20 cellular contexts compared by ENCODE assay signal in the genomic region with DNA sequence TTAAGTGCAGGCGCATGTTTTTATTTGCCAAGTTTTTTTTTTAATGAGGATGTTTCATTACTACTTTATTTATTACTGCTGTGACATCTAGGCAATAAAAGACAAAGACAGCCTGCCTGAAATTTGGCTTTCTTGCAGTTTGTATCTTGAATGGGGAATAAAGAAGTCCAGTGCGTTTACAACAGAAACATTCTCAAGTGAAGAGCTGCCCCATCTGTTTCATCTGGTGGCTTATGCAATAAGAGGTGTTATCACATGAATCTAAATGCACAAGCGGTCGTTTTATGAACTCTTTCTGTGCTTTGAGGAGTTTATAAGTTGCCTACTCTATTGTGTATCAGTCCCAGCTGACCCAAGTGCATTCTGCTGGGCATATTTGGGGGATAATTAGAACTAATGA. TPM values are rescaled to one million over a fixed set of nuclear protein-coding genes. Genes with fewer than 3 reads are reported as not detected.
A peak's percentile ranks its signal among the peaks of the same experiment; 100 is the strongest.
DNase-seq lines count a peak whose midpoint lies in the region; ATAC-seq, FAIRE-seq and TF ChIP-seq lines count a peak whose summit lies in the region.
"Had no signal": no experiment of that assay in that cellular context is flagged by ENCODE, and none has a peak within 500 bp of the region (broad histone marks: within the 10 kb centered on the region; RNA-seq: fewer than 3 reads in every experiment).

No MANE protein-coding gene starts in this region.

- peak; percentile 96 for FAIRE-seq in endometrium (lab: Jason Lieb, UNC)
- FAIRE-seq: GM12892 had no signal

- DNase-seq in BE2C (peak; percentile 48), GM04504 (ENCODE audit: low read depth) (peak; percentile 25), NCI-H69 (lab: John Stamatoyannopoulos, UW) (peak; percentile 70), aorta (no peak), NK-92 (lab: John Stamatoyannopoulos, UW; ENCODE audit: unreplicated experiment) (no peak), LoVo (ENCODE audit: low spot score) (no peak), AG08396 (ENCODE audit: low spot score) (no peak)
- DNase-seq: Caco-2; CD4-positive, CD25-positive, alpha-beta regulatory T cell; DMS79 treated with DMSO at 0.1 percent for 48 hours; GF-D8; NCI-H1930; NCI-H526 treated with DMSO at 0.1 percent for 48 hours; PC-9; SJCRH30; T-helper 1 cell had no signal

- WGBS in aorta, 2 donors = 90 to 91% methylated on average over 4 of the region's 4 CpGs

- H3K27me3 ChIP-seq in BE2C (no peaks in the 10 kb centered on the region), aorta (ENCODE audit: control insufficient read depth in 1 of 2, insufficient read depth in 2 of 2, low read length in 1 of 2) (no peaks in the 10 kb centered on the region)
- H3K27me3 ChIP-seq: SJCRH30 had no signal

- peaks cover 50% of the 10 kb centered on the region for H3K4me1 ChIP-seq in BE2C
- H3K4me1 ChIP-seq in aorta (ENCODE audit: control insufficient read depth in 1 of 2, insufficient read depth in 2 of 2, low read length in 2 of 2) = no peaks in the 10 kb centered on the region
- H3K4me1 ChIP-seq: Caco-2 had no signal

- no peaks in the 10 kb centered on the region for H3K36me3 ChIP-seq in BE2C
- no peaks in the 10 kb centered on the region for H3K36me3 ChIP-seq in aorta (ENCODE audit: control insufficient read depth in 1 of 2, insufficient read depth in 2 of 2, low read length in 1 of 2)
- H3K36me3 ChIP-seq: SJCRH30 had no signal

- TF ChIP-seq CTCF in BE2C (IDR thresholded peaks at IDR 0.05; ENCODE audit: low read depth, low read length) = 0 out of 2 replicates have a peak, but pooled peaks have one; percentile 5

- intact Hi-C loops in aorta (cut with DNase I) = no loop called here

- H3K27ac ChIP-seq in aorta (ENCODE audit: low read depth in 1 of 2, low read length in 2 of 2) = no peak overlapping the region
- H3K27ac ChIP-seq: PC-9, SJCRH30 had no signal

- H3K4me3 ChIP-seq in BE2C (ENCODE audit: low read depth, low read length) = peak overlapping the region; percentile 4
- H3K4me3 ChIP-seq in aorta (ENCODE audit: low read length in 2 of 2) = no peak overlapping the region
- H3K4me3 ChIP-seq: GM23338, PC-9, SJCRH30 had no signal

- ATAC-seq in aorta (ENCODE audit: low FRiP score) = no peak
- ATAC-seq: GM23338, HCT116 had no signal

- no peaks in the 10 kb centered on the region for H3K9me3 ChIP-seq in BE2C
- no peaks in the 10 kb centered on the region for H3K9me3 ChIP-seq in aorta (ENCODE audit: control insufficient read depth, low read length)
- H3K9me3 ChIP-seq: Caco-2, SJCRH30 had no signal

RNA-seq across cellular contexts. Expression of gene MAB21L1, which starts 12.6 kb away (rescaled TPM):
- 138 TPM for polyA plus RNA-seq in BE2C (2012; ENCODE audit: insufficient read depth, insufficient read length, low read depth)
- total RNA-seq in aorta = under 1 TPM; 0.32 to 0.36 TPM
- under 1 TPM in 1 of 2 donors, not detected in 1; 0.38 TPM for polyA plus RNA-seq in aorta
- total RNA-seq: Caco-2; CD4-positive, CD25-positive, alpha-beta regulatory T cell; GM23338; PC-9 had no signal
- polyA plus RNA-seq: CD4-positive, CD25-positive, alpha-beta regulatory T cell had no signal

Comparison
In these comparisons a context has a peak if more than half of its experiments do, and no peak if none do; other contexts are left out.
1. DNase-seq: peak in BE2C (single experiment), GM04504 (single experiment) and NCI-H69 (single experiment); none in aorta (0 of 2), NK-92 (single experiment), LoVo (single experiment) and AG08396 (single experiment).